Comparison of ENCODE assay signal across 1 cellular context in genomic region chr16:86277236-86277635, GRCh38.
TF ChIP-seq lines count a peak whose summit lies in the region.

No MANE protein-coding gene starts in this region.

TF ChIP-seq in WTC11, 78 proteins besides CTCF, POLR2A, EP300 and RAD21 (continued from another document):
- TF ChIP-seq ARID4B (CRISPR knock-in tag; IDR thresholded peaks at IDR 0.05; ENCODE audit: borderline replicate concordance) (no peak), ZNF219 (CRISPR knock-in tag; IDR thresholded peaks at IDR 0.05; ENCODE audit: borderline replicate concordance) (no peak), HMGA2 (CRISPR knock-in tag; IDR thresholded peaks at IDR 0.05) (no peak), STAT6 (CRISPR knock-in tag; conservative IDR thresholded peaks at IDR 0.05; ENCODE audit: low read depth) (no peak), GRHL2 (CRISPR knock-in tag; IDR thresholded peaks at IDR 0.05; ENCODE audit: insufficient replicate concordance, severe bottlenecking) (no peak), FOXJ3 (CRISPR knock-in tag; IDR thresholded peaks at IDR 0.05; ENCODE audit: borderline replicate concordance) (no peak), OVOL2 (CRISPR knock-in tag; IDR thresholded peaks at IDR 0.05; ENCODE audit: borderline replicate concordance) (no peak), JAZF1 (CRISPR knock-in tag; IDR thresholded peaks at IDR 0.05) (no peak), E2F5 (CRISPR knock-in tag; IDR thresholded peaks at IDR 0.05) (no peak), MLX (CRISPR knock-in tag; IDR thresholded peaks at IDR 0.05) (no peak), TEAD4 (CRISPR knock-in tag; IDR thresholded peaks at IDR 0.05) (0 out of 2 replicates have a peak, but pooled peaks have one; percentile 22), ETV6 (CRISPR knock-in tag; IDR thresholded peaks at IDR 0.05) (0 out of 2 replicates have a peak, but pooled peaks have one; percentile 61), NFYB (CRISPR knock-in tag; conservative IDR thresholded peaks at IDR 0.05; ENCODE audit: low read depth) (no peak), ZNF396 (CRISPR knock-in tag; IDR thresholded peaks at IDR 0.05; ENCODE audit: borderline replicate concordance) (no peak), EMX1 (CRISPR knock-in tag; IDR thresholded peaks at IDR 0.05) (no peak), CBFB (CRISPR knock-in tag; IDR thresholded peaks at IDR 0.05; ENCODE audit: low read depth) (no peak), USF2 (CRISPR knock-in tag; IDR thresholded peaks at IDR 0.05) (0 out of 2 replicates have a peak, but pooled peaks have one; percentile 15), ZMAT4 (CRISPR knock-in tag; IDR thresholded peaks at IDR 0.05) (no peak), ZNF512 (CRISPR knock-in tag; IDR thresholded peaks at IDR 0.05; ENCODE audit: borderline replicate concordance) (no peak), RELA (CRISPR knock-in tag; IDR thresholded peaks at IDR 0.05; ENCODE audit: borderline replicate concordance) (no peak), ATF3 (CRISPR knock-in tag; conservative IDR thresholded peaks at IDR 0.05) (no peak), AR (CRISPR knock-in tag; IDR thresholded peaks at IDR 0.05) (no peak), SMAD4 (CRISPR knock-in tag; IDR thresholded peaks at IDR 0.05) (no peak)
TF ChIP-seq in WTC11: peak in this region for 11.
